8 cellular contexts compared by ENCODE assay signal in the genomic region with DNA sequence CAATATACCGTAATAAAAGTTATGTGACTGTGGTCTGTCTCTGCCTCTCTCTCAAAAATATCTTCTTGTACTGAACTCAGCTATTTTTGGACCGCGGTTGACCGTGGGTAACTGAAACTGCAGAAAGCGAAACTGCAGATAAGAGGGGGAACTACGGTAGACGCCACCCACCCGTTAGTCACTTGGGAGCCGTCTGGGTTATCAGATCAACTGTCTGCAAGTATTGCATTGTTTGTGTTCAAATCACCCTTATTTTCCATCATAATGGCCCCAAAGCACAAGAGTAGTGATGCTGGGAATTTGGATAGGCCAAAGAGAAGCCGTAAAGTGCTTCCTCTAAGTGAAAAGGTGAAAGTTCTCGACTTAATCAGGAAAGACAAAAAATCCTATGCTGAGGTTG. TPM values are rescaled to one million over a fixed set of nuclear protein-coding genes. Genes with fewer than 3 reads are reported as not detected.
DNase-seq lines count a peak whose midpoint lies in the region; ATAC-seq and TF ChIP-seq lines count a peak whose summit lies in the region.
"Not testable (repeated sequence)": the region's sequence is repeated elsewhere in the genome, so short reads cannot be mapped to it uniquely, and the experiment has no call there.

No MANE protein-coding gene starts in this region.

- not testable (repeated sequence) for H3K27me3 ChIP-seq in mucosa of rectum (ENCODE audit: control insufficient read depth in 2 of 2, insufficient read depth in 2 of 2, low read length in 2 of 2)

- DNase-seq in Daoy (ENCODE audit: low read depth) = peak; percentile 83
- peak; percentile 94 for DNase-seq in SIG-M5 treated with dmso at 0.1 percent for 504 hours (lab: John Stamatoyannopoulos, UW; ENCODE audit: unreplicated experiment)
- peak; percentile 70 for DNase-seq in activated T-cell treated with anti-CD3 and anti-CD28 coated beads, Interleukin-2, amount 50 U/mL, for 1 hour
- DNase-seq in epithelial cell of proximal tubule (ENCODE audit: low read depth) = not testable (repeated sequence)
- DNase-seq in stimulated activated CD8-positive, alpha-beta memory T cell treated with anti-CD3 and anti-CD28 coated beads, Interleukin-4, amount 100 ng/mL, for 1 hour (ENCODE audit: low read depth in 2 of 2, low spot score in 1 of 2) = peak; percentile 53 to 54

- peak; percentile 84 for ATAC-seq in GM21390 (IDR thresholded peaks at IDR 0.05; ENCODE audit: unreplicated experiment)
- ATAC-seq in HG03354 (IDR thresholded peaks at IDR 0.05; ENCODE audit: poor library complexity, severe bottlenecking, unreplicated experiment) = peak; percentile 83

- not testable (repeated sequence) for H3K36me3 ChIP-seq in mucosa of rectum (ENCODE audit: control insufficient read depth in 2 of 2, insufficient read depth in 2 of 2, low read length in 2 of 2)

- not testable (repeated sequence) for H3K9me3 ChIP-seq in mucosa of rectum (ENCODE audit: control insufficient read depth in 2 of 2, low read length in 2 of 2)

- H3K27ac ChIP-seq in mucosa of rectum (ENCODE audit: low read depth in 2 of 2, low read length in 2 of 2) = not testable (repeated sequence)

- TF ChIP-seq CTCF in epithelial cell of proximal tubule (conservative IDR thresholded peaks at IDR 0.05; ENCODE audit: low read depth, low read length) = not testable (repeated sequence)

- H3K4me1 ChIP-seq in mucosa of rectum (ENCODE audit: control insufficient read depth in 2 of 2, insufficient read depth in 2 of 2, low read length in 2 of 2) = not testable (repeated sequence)

- peak overlapping the region; percentile 40 for H3K4me3 ChIP-seq in epithelial cell of proximal tubule (ENCODE audit: low read depth, low read length)
- peak overlapping the region; percentile 27 to 57 for H3K4me3 ChIP-seq in mucosa of rectum (ENCODE audit: low read length in 2 of 2)

- H3K9ac ChIP-seq in mucosa of rectum (ENCODE audit: low read depth in 1 of 2, low read length in 2 of 2) = not testable (repeated sequence)

RNA-seq across cellular contexts. Expression of a gene that starts 7.5 kb away (rescaled TPM):
- 79.9 and 82.6 TPM in 2 replicates for total RNA-seq in Daoy (2014; rRNA removed; shearing (Covaris generic))
- 84.1 and 101 TPM in 2 replicates for total RNA-seq in epithelial cell of proximal tubule
